ENCODE assay signal across 16 cellular contexts in genomic region chr4:144894525-144894924, GRCh38.
DNase-seq lines count a peak whose midpoint lies in the region; ATAC-seq and TF ChIP-seq lines count a peak whose summit lies in the region.
"Had no signal": no experiment of that assay in that cellular context is flagged by ENCODE, and none has a peak within 500 bp of the region (broad histone marks: within the 10 kb centered on the region; RNA-seq: fewer than 3 reads in every experiment).

No MANE protein-coding gene starts in this region.

- peaks cover 2% of the 10 kb centered on the region for H3K9me3 Mint-ChIP-seq in activated CD8-positive, alpha-beta T cell treated with anti-CD3 and anti-CD28 coated beads for 36 hours
- no peaks in the 10 kb centered on the region for H3K9me3 Mint-ChIP-seq in activated CD4-positive, alpha-beta T cell treated with anti-CD3 and anti-CD28 coated beads for 36 hours (ENCODE audit: low read depth)
- H3K9me3 Mint-ChIP-seq: stimulated activated naive CD8-positive, alpha-beta T cell treated with anti-CD3 and anti-CD28 coated beads, Interleukin-15, Interleukin-2, amounts not matched to agents 100 ng/mL and 50 ng/mL, for 24 hours had no signal

- no peaks in the 10 kb centered on the region for H3K27me3 Mint-ChIP-seq in activated CD8-positive, alpha-beta T cell treated with anti-CD3 and anti-CD28 coated beads for 36 hours
- H3K27me3 Mint-ChIP-seq in activated CD4-positive, alpha-beta T cell treated with anti-CD3 and anti-CD28 coated beads for 36 hours = no peaks in the 10 kb centered on the region
- H3K27me3 Mint-ChIP-seq: stimulated activated naive CD8-positive, alpha-beta T cell treated with anti-CD3 and anti-CD28 coated beads, Interleukin-15, Interleukin-2, amounts not matched to agents 100 ng/mL and 50 ng/mL, for 24 hours had no signal

- ATAC-seq in GM18868 (IDR thresholded peaks at IDR 0.05; ENCODE audit: unreplicated experiment) = peak; percentile 61
- no peak for ATAC-seq in activated CD8-positive, alpha-beta T cell treated with anti-CD3 and anti-CD28 coated beads for 36 hours
- no peak for ATAC-seq in activated CD4-positive, alpha-beta T cell treated with anti-CD3 and anti-CD28 coated beads for 36 hours

- intact Hi-C loops in posterior vena cava (cut with DNase I) = no loop called here
- intact Hi-C loops in activated CD8-positive, alpha-beta T cell treated with anti-CD3 and anti-CD28 coated beads for 36 hours (cut with micrococcal nuclease) = no loop called here
- intact Hi-C loops in activated CD4-positive, alpha-beta T cell treated with anti-CD3 and anti-CD28 coated beads for 36 hours (cut with DNase I, micrococcal nuclease) = no loop called here

- DNase-seq in NOMO-1 (lab: John Stamatoyannopoulos, UW; ENCODE audit: unreplicated experiment in 2 of 2) = peak; percentile 47 to 48
- DNase-seq in choroid plexus epithelial cell (ENCODE audit: low read depth) = peak; percentile 88
- peak; percentile 84 for DNase-seq in posterior vena cava (ENCODE audit: low spot score)
- DNase-seq in activated CD8-positive, alpha-beta T cell treated with anti-CD3 and anti-CD28 coated beads for 36 hours = no peak
- DNase-seq in T-helper 9 cell = no peak
- DNase-seq in activated CD4-positive, alpha-beta T cell treated with anti-CD3 and anti-CD28 coated beads for 36 hours = no peak
- no peak for DNase-seq in NCI-H146 treated with DMSO at 0.1 percent for 48 hours (lab: John Stamatoyannopoulos, UW; ENCODE audit: unreplicated experiment)
- DNase-seq: DMS153; heart right ventricle; naive B cell; NCI-H446; stimulated activated CD4-positive, alpha-beta T cell treated with anti-CD3 and anti-CD28 coated beads, Interleukin-15, amount 100 ng/mL, for 24 hours had no signal

- CTCF ChIA-PET in activated CD8-positive, alpha-beta T cell treated with anti-CD3 and anti-CD28 coated beads for 36 hours (lab: Charles Lee) = interaction anchor here (1.0 kb wide), 1 partner anchor 9 kb away, joined by 4 read pairs; no protein-coding TSS in a partner anchor
- CTCF ChIA-PET in activated CD4-positive, alpha-beta T cell treated with anti-CD3 and anti-CD28 coated beads for 36 hours (lab: Charles Lee) = no interaction called here

- TF ChIP-seq CTCF in choroid plexus epithelial cell (conservative IDR thresholded peaks at IDR 0.05; ENCODE audit: low read depth, low read length) = peak; percentile 9
- no peak for TF ChIP-seq CTCF in activated CD8-positive, alpha-beta T cell treated with anti-CD3 and anti-CD28 coated beads for 36 hours (IDR thresholded peaks at IDR 0.05)

- POLR2A ChIA-PET in activated CD8-positive, alpha-beta T cell treated with anti-CD3 and anti-CD28 coated beads for 36 hours (lab: Charles Lee) = no interaction called here
- POLR2A ChIA-PET in activated CD4-positive, alpha-beta T cell treated with anti-CD3 and anti-CD28 coated beads for 36 hours (lab: Charles Lee) = no interaction called here

- no peak overlapping the region for H3K4me3 Mint-ChIP-seq in activated CD8-positive, alpha-beta T cell treated with anti-CD3 and anti-CD28 coated beads for 36 hours
- no peak overlapping the region for H3K4me3 Mint-ChIP-seq in activated CD4-positive, alpha-beta T cell treated with anti-CD3 and anti-CD28 coated beads for 36 hours
- H3K4me3 Mint-ChIP-seq: naive B cell; stimulated activated naive CD8-positive, alpha-beta T cell treated with anti-CD3 and anti-CD28 coated beads, Interleukin-15, Interleukin-2, amounts not matched to agents 100 ng/mL and 50 ng/mL, for 24 hours; T-helper 1 cell treated with Interleukin-12 subunit alpha and Interleukin-12 subunit beta and Interleukin-4 antibody, amounts not matched to agents 30 μg/mL and 1 μg/mL, for 36 hours had no signal

- no peaks in the 10 kb centered on the region for H3K36me3 Mint-ChIP-seq in activated CD8-positive, alpha-beta T cell treated with anti-CD3 and anti-CD28 coated beads for 36 hours (ENCODE audit: low read depth)
- H3K36me3 Mint-ChIP-seq in activated CD4-positive, alpha-beta T cell treated with anti-CD3 and anti-CD28 coated beads for 36 hours (ENCODE audit: low read depth) = no peaks in the 10 kb centered on the region
- H3K36me3 Mint-ChIP-seq: naive B cell had no signal

- no peak overlapping the region for H3K27ac Mint-ChIP-seq in activated CD8-positive, alpha-beta T cell treated with anti-CD3 and anti-CD28 coated beads for 36 hours
- H3K27ac Mint-ChIP-seq in activated CD4-positive, alpha-beta T cell treated with anti-CD3 and anti-CD28 coated beads for 36 hours = no peak overlapping the region
- H3K27ac Mint-ChIP-seq: naive B cell; stimulated activated naive CD8-positive, alpha-beta T cell treated with anti-CD3 and anti-CD28 coated beads, Interleukin-15, Interleukin-2, amounts not matched to agents 100 ng/mL and 50 ng/mL, for 24 hours; T-helper 1 cell treated with Interleukin-12 subunit alpha and Interleukin-12 subunit beta and Interleukin-4 antibody, amounts not matched to agents 30 μg/mL and 1 μg/mL, for 36 hours had no signal

- no peaks in the 10 kb centered on the region for H3K4me1 Mint-ChIP-seq in activated CD8-positive, alpha-beta T cell treated with anti-CD3 and anti-CD28 coated beads for 36 hours (ENCODE audit: low read depth)
- H3K4me1 Mint-ChIP-seq in activated CD4-positive, alpha-beta T cell treated with anti-CD3 and anti-CD28 coated beads for 36 hours = no peaks in the 10 kb centered on the region
- H3K4me1 Mint-ChIP-seq: naive B cell had no signal

- H3K4me3 ChIP-seq in choroid plexus epithelial cell (ENCODE audit: low read depth, low read length) = no peak overlapping the region
- H3K4me3 ChIP-seq: cardiac muscle cell, heart right ventricle had no signal

Comparison
In these comparisons a context has a peak if more than half of its experiments do, and no peak if none do; other contexts are left out.
1. DNase-seq: peak in NOMO-1 (2 of 2), choroid plexus epithelial cell (single experiment) and posterior vena cava (single experiment); none in activated CD8-positive, alpha-beta T cell treated with anti-CD3 and anti-CD28 coated beads for 36 hours (single experiment), T-helper 9 cell (single experiment), activated CD4-positive, alpha-beta T cell treated with anti-CD3 and anti-CD28 coated beads for 36 hours (single experiment) and NCI-H146 treated with DMSO at 0.1 percent for 48 hours (single experiment).